9 cellular contexts compared by ENCODE assay signal in genomic region chr10:125093199-125093841, GRCh38.
DNase-seq lines count a peak whose midpoint lies in the region; ATAC-seq and TF ChIP-seq lines count a peak whose summit lies in the region.
"Had no signal": no experiment of that assay in that cellular context is flagged by ENCODE, and none has a peak within 500 bp of the region (broad histone marks: within the 10 kb centered on the region; RNA-seq: fewer than 3 reads in every experiment).

No MANE protein-coding gene starts in this region.

- peak overlapping the region; percentile 85 for H3K27ac ChIP-seq in SJSA1
- H3K27ac ChIP-seq in CD8-positive, alpha-beta T cell (ENCODE audit: low read depth, low read length): no peak overlapping the region

- no peaks in the 10 kb centered on the region for H3K27me3 Mint-ChIP-seq in type B pancreatic cell
- H3K27me3 Mint-ChIP-seq in CD8-positive, alpha-beta T cell (ENCODE audit: low read depth): no peaks in the 10 kb centered on the region
- H3K27me3 Mint-ChIP-seq in effector memory CD8-positive, alpha-beta T cell: peaks cover 0 to 35% of the 10 kb centered on the region in 2 donors

- H3K36me3 Mint-ChIP-seq in type B pancreatic cell: peaks cover 34% of the 10 kb centered on the region
- no peaks in the 10 kb centered on the region for H3K36me3 Mint-ChIP-seq in CD8-positive, alpha-beta T cell
- H3K36me3 Mint-ChIP-seq in effector memory CD8-positive, alpha-beta T cell (ENCODE audit: insufficient read depth): no peaks in the 10 kb centered on the region

- 0 out of 2 replicates have a peak overlapping the region, but pooled peaks have one; percentile 3 for H3K4me3 ChIP-seq in SJSA1
- no peak overlapping the region for H3K4me3 ChIP-seq in CD8-positive, alpha-beta T cell (ENCODE audit: low read depth, low read length)

- no peak overlapping the region for H3K4me3 Mint-ChIP-seq in type B pancreatic cell
- H3K4me3 Mint-ChIP-seq in CD8-positive, alpha-beta T cell: no peak overlapping the region
- no peak overlapping the region for H3K4me3 Mint-ChIP-seq in effector memory CD8-positive, alpha-beta T cell

- no peak for TF ChIP-seq CTCF in type B pancreatic cell (conservative IDR thresholded peaks at IDR 0.05)
- TF ChIP-seq CTCF in CD8-positive, alpha-beta T cell (IDR thresholded peaks at IDR 0.05): no peak

- peak overlapping the region; percentile 53 for H3K27ac Mint-ChIP-seq in type B pancreatic cell
- no peak overlapping the region for H3K27ac Mint-ChIP-seq in CD8-positive, alpha-beta T cell
- H3K27ac Mint-ChIP-seq in effector memory CD8-positive, alpha-beta T cell: no peak overlapping the region

- peaks cover 61% of the 10 kb centered on the region for H3K4me1 Mint-ChIP-seq in type B pancreatic cell (ENCODE audit: unreplicated experiment)
- H3K4me1 Mint-ChIP-seq in CD8-positive, alpha-beta T cell (ENCODE audit: low read depth): no peaks in the 10 kb centered on the region
- H3K4me1 Mint-ChIP-seq in effector memory CD8-positive, alpha-beta T cell (ENCODE audit: low read depth in 2 of 2): peaks cover 4 to 5% of the 10 kb centered on the region in 2 donors

- CTCF ChIA-PET in CD8-positive, alpha-beta T cell (lab: Charles Lee): no interaction called here

- intact Hi-C loops in CD8-positive, alpha-beta T cell (cut with DNase I, micrococcal nuclease): no loop called here

- peaks cover 57% of the 10 kb centered on the region for H3K4me1 ChIP-seq in SJSA1 (replicated peaks)
- H3K4me1 ChIP-seq in CD8-positive, alpha-beta T cell (ENCODE audit: insufficient read depth, low read length): no peaks in the 10 kb centered on the region

- H3K9me3 Mint-ChIP-seq in type B pancreatic cell: no peaks in the 10 kb centered on the region
- H3K9me3 Mint-ChIP-seq in CD8-positive, alpha-beta T cell: no peaks in the 10 kb centered on the region
- no peaks in the 10 kb centered on the region for H3K9me3 Mint-ChIP-seq in effector memory CD8-positive, alpha-beta T cell

- ATAC-seq in HG02970 (IDR thresholded peaks at IDR 0.05; ENCODE audit: low FRiP score, unreplicated experiment) (no peak), GM21737 (IDR thresholded peaks at IDR 0.05; ENCODE audit: unreplicated experiment) (no peak)
- ATAC-seq in CD8-positive, alpha-beta T cell: no peak
- ATAC-seq in effector memory CD8-positive, alpha-beta T cell (replicated peaks): no peak

- no peaks in the 10 kb centered on the region for H3K27me3 ChIP-seq in SJSA1 (replicated peaks)
- H3K27me3 ChIP-seq in CD8-positive, alpha-beta T cell (ENCODE audit: insufficient read depth, low read length): no peaks in the 10 kb centered on the region

- H3K9me3 ChIP-seq in SJSA1 (replicated peaks): no peaks in the 10 kb centered on the region
- H3K9me3 ChIP-seq in CD8-positive, alpha-beta T cell (ENCODE audit: low read length): no peaks in the 10 kb centered on the region

- POLR2A ChIA-PET in CD8-positive, alpha-beta T cell (lab: Charles Lee): no interaction called here

- H3K36me3 ChIP-seq in SJSA1: peaks cover 24% of the 10 kb centered on the region
- no peaks in the 10 kb centered on the region for H3K36me3 ChIP-seq in CD8-positive, alpha-beta T cell (ENCODE audit: insufficient read depth, low read length)

- DNase-seq in SJSA1 (ENCODE audit: low read depth in 1 of 2, low spot score in 2 of 2) (peak; percentile 90 to 91), fibroblast of peridontal ligament (ENCODE audit: extremely low read depth) (peak; percentile 52), myocyte (ENCODE audit: low read depth) (peak; percentile 72), type B pancreatic cell (ENCODE audit: extremely low spot score, unreplicated experiment) (no peak)
- DNase-seq in CD8-positive, alpha-beta T cell: no peak
- DNase-seq in effector memory CD8-positive, alpha-beta T cell: no peak
- DNase-seq: NCI-H1417 treated with DMSO at 0.1 percent for 48 hours had no signal

Comparison
In these comparisons a context has a peak if more than half of its experiments do, and no peak if none do; other contexts are left out.
1. DNase-seq: peak in SJSA1 (2 of 2), fibroblast of peridontal ligament (single experiment) and myocyte (single experiment); none in type B pancreatic cell (single experiment), CD8-positive, alpha-beta T cell (0 of 7) and effector memory CD8-positive, alpha-beta T cell (0 of 3).